ENCODE assay signal across 1 cellular context in the genomic region with DNA sequence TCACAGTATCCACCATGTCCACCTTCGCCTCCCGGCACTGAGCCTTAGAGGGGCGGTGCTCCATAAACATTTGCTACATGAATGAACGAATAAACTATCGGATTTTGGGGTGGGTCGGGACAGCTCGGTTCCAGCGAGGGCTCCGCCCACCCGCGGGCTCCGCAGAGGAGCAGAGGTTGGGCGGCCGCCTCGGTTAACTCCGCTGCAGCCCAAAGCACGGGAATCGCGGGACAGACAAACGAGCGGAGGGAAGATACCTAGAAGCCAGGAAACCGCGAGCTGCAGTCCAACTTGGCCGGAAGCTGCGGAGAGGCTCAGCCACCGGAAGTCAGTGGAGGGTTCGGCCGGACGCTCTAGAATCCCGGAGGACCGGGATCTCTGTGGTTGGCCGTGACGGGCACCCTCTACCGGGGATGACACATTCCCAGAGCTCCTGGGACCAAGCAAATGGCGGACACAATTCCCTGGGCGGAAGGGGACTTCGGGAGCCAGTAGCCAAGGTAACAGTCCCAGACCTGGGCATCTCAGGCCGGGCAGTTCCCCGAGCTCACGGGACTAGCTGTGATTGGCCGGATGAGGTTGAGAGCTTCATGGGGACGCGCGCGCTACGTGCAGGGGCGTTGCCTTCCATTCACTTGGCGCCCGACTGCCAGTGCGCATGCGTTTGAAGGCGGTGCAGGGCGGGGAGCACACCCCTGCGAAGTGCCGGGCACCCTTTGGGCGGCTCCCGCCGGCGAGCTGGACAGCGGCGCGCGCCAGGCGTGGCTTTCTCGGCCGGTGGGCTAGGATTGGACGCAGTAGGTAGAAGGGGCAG.
TF ChIP-seq lines count a peak whose summit lies in the region.

No MANE protein-coding gene starts in this region.

TF ChIP-seq in liver, 16 proteins besides CTCF, POLR2A, EP300 and RAD21 (continued from another document):
- TF ChIP-seq SP1 (IDR thresholded peaks at IDR 0.05) (peak; percentile 83), RXRA (IDR thresholded peaks at IDR 0.05) (peak; percentile 6 to 47), JUND (IDR thresholded peaks at IDR 0.05) (peak in 1 of 2 donors; percentile 18), FOXA2 (IDR thresholded peaks at IDR 0.05) (no peak), FOXA1 (IDR thresholded peaks at IDR 0.05) (no peak), TAF1 (conservative IDR thresholded peaks at IDR 0.05) (peak; percentile 78), REST (IDR thresholded peaks at IDR 0.05) (peak; percentile 97), HNF4A (conservative IDR thresholded peaks at IDR 0.05) (no peak), MAX (IDR thresholded peaks at IDR 0.05) (peak; percentile 24), YY1 (IDR thresholded peaks at IDR 0.05) (peak; percentile 95), EGR1 (IDR thresholded peaks at IDR 0.05; ENCODE audit: low read depth in 2 of 2) (peak in 1 of 2 donors; percentile 49), ZBTB33 (IDR thresholded peaks at IDR 0.05) (peak; percentile 80), NR2F2 (IDR thresholded peaks at IDR 0.05) (no peak), HNF4G (IDR thresholded peaks at IDR 0.05) (no peak), ATF3 (IDR thresholded peaks at IDR 0.05) (no peak)
